In genomic region chr6:54715990-54716389, GRCh38 we compare ENCODE assay signal across 16 cellular contexts.
DNase-seq lines count a peak whose midpoint lies in the region; ATAC-seq and TF ChIP-seq lines count a peak whose summit lies in the region.
"Had no signal": no experiment of that assay in that cellular context is flagged by ENCODE, and none has a peak within 500 bp of the region (broad histone marks: within the 10 kb centered on the region; RNA-seq: fewer than 3 reads in every experiment).

No MANE protein-coding gene starts in this region.

- H3K4me1 Mint-ChIP-seq in GM23338, result peaks cover 9% of the 10 kb centered on the region
- H3K4me1 Mint-ChIP-seq: B cell had no signal

- H2BK12ac ChIP-seq in trophoblast cell (ENCODE audit: low read length), result no peak overlapping the region

- no peak for TF ChIP-seq RAD21 in liver (IDR thresholded peaks at IDR 0.05)

- H3K4me1 ChIP-seq in GM23338 (ENCODE audit: insufficient read depth), result 0 out of 2 replicates have a peak, but pooled peaks cover 9% of the 10 kb centered on the region
- peaks cover 2 to 13% (median 7%) of the 10 kb centered on the region in 4 donors for H3K4me1 ChIP-seq in liver (ENCODE audit: control insufficient read depth in 4 of 4, insufficient read depth in 4 of 4, low read length in 3 of 4)
- no peaks in the 10 kb centered on the region for H3K4me1 ChIP-seq in trophoblast cell (ENCODE audit: control insufficient read depth in 1 of 2, insufficient read depth in 2 of 2, low read length in 2 of 2)
- H3K4me1 ChIP-seq: BLaER1 treated with 17β-estradiol and CSF1 and Interleukin-3, amounts not matched to agents 10 nM and 100 nM had no signal

- no peaks in the 10 kb centered on the region for H4K20me1 ChIP-seq in GM23338 (replicated peaks; ENCODE audit: insufficient read depth)
- H4K20me1 ChIP-seq: BLaER1 treated with 17β-estradiol and CSF1 and Interleukin-3, amounts not matched to agents 10 nM and 100 nM had no signal

- no peak overlapping the region for H2BK120ac ChIP-seq in trophoblast cell (ENCODE audit: insufficient read depth, low read length, poor library complexity)

- H3K36me3 ChIP-seq in GM23338 (ENCODE audit: insufficient read depth), result no peaks in the 10 kb centered on the region
- H3K36me3 ChIP-seq in liver (ENCODE audit: control insufficient read depth in 4 of 4, insufficient read depth in 3 of 4, low read depth in 1 of 4, low read length in 3 of 4), result no peaks in the 10 kb centered on the region
- no peaks in the 10 kb centered on the region for H3K36me3 ChIP-seq in trophoblast cell (ENCODE audit: control insufficient read depth in 1 of 2, insufficient read depth in 2 of 2, low read length in 2 of 2)
- H3K36me3 ChIP-seq: BLaER1 treated with 17β-estradiol and CSF1 and Interleukin-3, amounts not matched to agents 10 nM and 100 nM had no signal

- no peak overlapping the region for H3K4me3 Mint-ChIP-seq in GM23338
- H3K4me3 Mint-ChIP-seq: B cell; CD8-positive, alpha-beta T cell; H9 had no signal

- no peak for ATAC-seq in GM23338
- ATAC-seq in GM21381 (IDR thresholded peaks at IDR 0.05; ENCODE audit: unreplicated experiment), result no peak
- ATAC-seq in HG03175 (IDR thresholded peaks at IDR 0.05; ENCODE audit: unreplicated experiment), result no peak
- ATAC-seq: CD8-positive, alpha-beta T cell had no signal

- no peaks in the 10 kb centered on the region for H3K36me3 Mint-ChIP-seq in GM23338 (ENCODE audit: low read depth)
- H3K36me3 Mint-ChIP-seq: CD8-positive, alpha-beta T cell had no signal

- H4K8ac ChIP-seq in trophoblast cell (ENCODE audit: low read depth, low read length), result no peak overlapping the region

- H3K27me3 ChIP-seq in GM23338 (ENCODE audit: insufficient read depth) (no peaks in the 10 kb centered on the region), liver (ENCODE audit: control insufficient read depth in 4 of 4, insufficient read depth in 4 of 4, low read length in 3 of 4) (no peaks in the 10 kb centered on the region), trophoblast cell (ENCODE audit: insufficient read depth, low read length) (no peaks in the 10 kb centered on the region)
- H3K27me3 ChIP-seq: BLaER1 treated with 17β-estradiol and CSF1 and Interleukin-3, amounts not matched to agents 10 nM and 100 nM had no signal

- H3K4me2 ChIP-seq in GM23338 (no peak overlapping the region), trophoblast cell (ENCODE audit: low read length) (no peak overlapping the region)
- H3K4me2 ChIP-seq: BLaER1 treated with 17β-estradiol and CSF1 and Interleukin-3, amounts not matched to agents 10 nM and 100 nM had no signal

- H3K79me1 ChIP-seq in trophoblast cell (ENCODE audit: low read length), result no peaks in the 10 kb centered on the region

- H3K14ac ChIP-seq in trophoblast cell (ENCODE audit: low read length), result no peak overlapping the region

- H3K27me3 Mint-ChIP-seq in GM23338 (ENCODE audit: insufficient read depth, low read depth, poor library complexity), result no peaks in the 10 kb centered on the region
- H3K27me3 Mint-ChIP-seq: B cell had no signal

- no peak overlapping the region for H3K4ac ChIP-seq in trophoblast cell (ENCODE audit: low read depth, low read length)

- H3K27ac ChIP-seq in GM23338 (ENCODE audit: low read depth), result no peak overlapping the region
- H3K27ac ChIP-seq in liver (ENCODE audit: low read depth in 1 of 2, low read length in 2 of 2), result no peak overlapping the region
- no peak overlapping the region for H3K27ac ChIP-seq in trophoblast cell (ENCODE audit: low read depth, low read length)
- H3K27ac ChIP-seq: BLaER1 treated with 17β-estradiol and CSF1 and Interleukin-3, amounts not matched to agents 10 nM and 100 nM had no signal

- no peak overlapping the region for H2AFZ ChIP-seq in GM23338
- H2AFZ ChIP-seq in trophoblast cell (ENCODE audit: insufficient read depth, low read length, poor library complexity), result no peak overlapping the region

- H4K91ac ChIP-seq in trophoblast cell (ENCODE audit: low read depth, low read length), result no peak overlapping the region

- no peaks in the 10 kb centered on the region for H3K9me3 ChIP-seq in liver (ENCODE audit: control insufficient read depth in 4 of 4, low read length in 3 of 4)
- H3K9me3 ChIP-seq in trophoblast cell (ENCODE audit: insufficient read depth, low read depth, low read length), result no peaks in the 10 kb centered on the region
- H3K9me3 ChIP-seq: BLaER1 treated with 17β-estradiol and CSF1 and Interleukin-3, amounts not matched to agents 10 nM and 100 nM had no signal

- H3K4me3 ChIP-seq in GM23338 (no peak overlapping the region), epithelial cell of esophagus (ENCODE audit: low read length) (no peak overlapping the region), liver (ENCODE audit: low read depth in 1 of 3, low read length in 3 of 3) (no peak overlapping the region), trophoblast cell (ENCODE audit: low read depth, low read length) (no peak overlapping the region)
- H3K4me3 ChIP-seq: BLaER1 treated with 17β-estradiol and CSF1 and Interleukin-3, amounts not matched to agents 10 nM and 100 nM had no signal

- H4K12ac ChIP-seq in trophoblast cell (ENCODE audit: low read depth, low read length), result no peak overlapping the region

- no peak overlapping the region for H2BK5ac ChIP-seq in trophoblast cell (ENCODE audit: low read depth, low read length, poor library complexity)

- no peak overlapping the region for H3K23ac ChIP-seq in trophoblast cell (ENCODE audit: low read length)

- no peak overlapping the region for H2AK5ac ChIP-seq in trophoblast cell (ENCODE audit: low read length)

- no peaks in the 10 kb centered on the region for H3K9me3 Mint-ChIP-seq in GM23338
- H3K9me3 Mint-ChIP-seq: CD8-positive, alpha-beta T cell; H9 had no signal

- H3K9ac ChIP-seq in liver (ENCODE audit: low read depth in 1 of 2, low read length in 2 of 2) (no peak overlapping the region), trophoblast cell (ENCODE audit: low read length) (no peak overlapping the region)
- H3K9ac ChIP-seq: BLaER1 treated with 17β-estradiol and CSF1 and Interleukin-3, amounts not matched to agents 10 nM and 100 nM had no signal

- WGBS in liver, result 59% methylated on average over 5 of the region's 5 CpGs
- WGBS in trophoblast cell (ENCODE audit: extremely low coverage, insufficient coverage, insufficient read length), result no CpG with 5 or more reads among the region's 5 CpGs

- no peaks in the 10 kb centered on the region for H3F3A ChIP-seq in GM23338 (replicated peaks; ENCODE audit: low read depth)

- H3K18ac ChIP-seq in trophoblast cell (ENCODE audit: low read length), result no peak overlapping the region

- TF ChIP-seq CTCF in GM23338 (conservative IDR thresholded peaks at IDR 0.05; ENCODE audit: low read depth in 2 of 2), result no peak
- TF ChIP-seq CTCF in epithelial cell of esophagus (IDR thresholded peaks at IDR 0.05; ENCODE audit: insufficient read depth, low read depth, low read length, missing control alignments), result no peak
- no peak for TF ChIP-seq CTCF in liver (IDR thresholded peaks at IDR 0.05; ENCODE audit: low read depth, low read length, missing input control)

- H3K27ac Mint-ChIP-seq in GM23338, result peak overlapping the region; percentile 4; the same call in 1 of the 2 replicates
- H3K27ac Mint-ChIP-seq: B cell; CD8-positive, alpha-beta T cell; H9 had no signal

- no peaks in the 10 kb centered on the region; the same call in 1 of the 2 replicates for H3K9me2 ChIP-seq in GM23338 (ENCODE audit: insufficient read depth)

- DNase-seq in GM23338 (ENCODE audit: low spot score), result no peak
- DNase-seq in epithelial cell of esophagus (ENCODE audit: low read depth), result peak; percentile 50
- peak; percentile 6 to 21 for DNase-seq in trophoblast cell
- no peak for DNase-seq in NCI-H1048 (lab: John Stamatoyannopoulos, UW)
- DNase-seq in OCI-M2 (lab: John Stamatoyannopoulos, UW; ENCODE audit: unreplicated experiment), result no peak
- DNase-seq: 8988T; Calu3; CD8-positive, alpha-beta T cell; DMS79 treated with DMSO at 0.1 percent for 48 hours; GF-D8; H9 had no signal

- no peaks in the 10 kb centered on the region for H3K79me2 ChIP-seq in GM23338 (replicated peaks; ENCODE audit: insufficient read depth)
- no peaks in the 10 kb centered on the region for H3K79me2 ChIP-seq in trophoblast cell (ENCODE audit: control insufficient read depth, insufficient read depth, low read length, poor library complexity)

TF ChIP-seq in GM23338, 12 proteins besides CTCF, POLR2A, EP300 and RAD21 (continues in another document):
- TF ChIP-seq ZNF331 (CRISPR knock-in tag; IDR thresholded peaks at IDR 0.05; ENCODE audit: low read depth) (no peak), JUNB (IDR thresholded peaks at IDR 0.05; ENCODE audit: unreplicated experiment) (no peak), STAT1 (IDR thresholded peaks at IDR 0.05; ENCODE audit: unreplicated experiment) (no peak)

TF ChIP-seq in liver, 16 proteins besides CTCF, POLR2A, EP300 and RAD21:
- TF ChIP-seq RXRA (IDR thresholded peaks at IDR 0.05) (peak in 1 of 2 donors; percentile 13), HNF4A (conservative IDR thresholded peaks at IDR 0.05) (peak; percentile 62 to 64), FOXA1 (IDR thresholded peaks at IDR 0.05) (no peak)
TF ChIP-seq in liver: peak in this region for 2.

Comparison
In these comparisons a context has a peak if more than half of its experiments do, and no peak if none do; other contexts are left out.
1. DNase-seq: peak in epithelial cell of esophagus (single experiment) and trophoblast cell (2 of 2); none in GM23338 (single experiment), NCI-H1048 (single experiment) and OCI-M2 (single experiment).